Comparison of ENCODE assay signal across 1 cellular context in genomic region chr10:98472171-98472570, GRCh38.
TF ChIP-seq lines count a peak whose summit lies in the region.

No MANE protein-coding gene starts in this region.

TF ChIP-seq in HEK293, 187 proteins besides CTCF, POLR2A, EP300 and RAD21 (continued from another document):
- no peak for TF ChIP-seq BCL6B (tag by site-specific recombination; IDR thresholded peaks at IDR 0.05)
- 0 out of 2 replicates have a peak, but pooled peaks have one; percentile 22 for TF ChIP-seq ZBTB17 (tag by site-specific recombination; IDR thresholded peaks at IDR 0.05)
